1 cellular context compared by ENCODE assay signal in genomic region chr2:203238711-203239526, GRCh38.
TF ChIP-seq lines count a peak whose summit lies in the region.

A gene with protein sequence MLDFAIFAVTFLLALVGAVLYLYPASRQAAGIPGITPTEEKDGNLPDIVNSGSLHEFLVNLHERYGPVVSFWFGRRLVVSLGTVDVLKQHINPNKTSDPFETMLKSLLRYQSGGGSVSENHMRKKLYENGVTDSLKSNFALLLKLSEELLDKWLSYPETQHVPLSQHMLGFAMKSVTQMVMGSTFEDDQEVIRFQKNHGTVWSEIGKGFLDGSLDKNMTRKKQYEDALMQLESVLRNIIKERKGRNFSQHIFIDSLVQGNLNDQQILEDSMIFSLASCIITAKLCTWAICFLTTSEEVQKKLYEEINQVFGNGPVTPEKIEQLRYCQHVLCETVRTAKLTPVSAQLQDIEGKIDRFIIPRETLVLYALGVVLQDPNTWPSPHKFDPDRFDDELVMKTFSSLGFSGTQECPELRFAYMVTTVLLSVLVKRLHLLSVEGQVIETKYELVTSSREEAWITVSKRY (plus strand): TSS chr2:203239018. CDS start chr2:203239063, 45 bp downstream.

TF ChIP-seq in GM12878, 131 proteins besides CTCF, POLR2A, EP300 and RAD21 (continued from another document and continues in another):
- TF ChIP-seq TBL1XR1 (IDR thresholded peaks at IDR 0.05; ENCODE audit: low read depth, low read length) (no peak; the same call in 1 of the 2 replicates), MTA3 (IDR thresholded peaks at IDR 0.05; ENCODE audit: borderline replicate concordance, low read length) (no peak), CBFB (IDR thresholded peaks at IDR 0.05; ENCODE audit: low read depth) (peak; percentile 94), ETV6 (conservative IDR thresholded peaks at IDR 0.05 in 1 of 2, IDR thresholded peaks at IDR 0.05 in 1 of 2; ENCODE audit: borderline replicate concordance in 1 of 2, low read depth in 1 of 2) (peak in 1 of 2 experiments; percentile 25; a peak in 1 of 4 replicates), ZBTB33 (IDR thresholded peaks at IDR 0.05) (no peak), SPI1 (IDR thresholded peaks at IDR 0.05; ENCODE audit: borderline replicate concordance, insufficient read depth, low read depth, low read length) (no peak), SIX5 (IDR thresholded peaks at IDR 0.05; ENCODE audit: low read depth, low read length, severe bottlenecking) (peak; percentile 15), GABPA (IDR thresholded peaks at IDR 0.05; ENCODE audit: low read depth) (no peak), KLF5 (IDR thresholded peaks at IDR 0.05; ENCODE audit: partially characterized antibody) (peak; percentile 72), PAX8 (IDR thresholded peaks at IDR 0.05) (no peak), NR2F1 (conservative IDR thresholded peaks at IDR 0.05) (peak; percentile 80; the same call in 1 of the 2 replicates), ZNF217 (IDR thresholded peaks at IDR 0.05) (no peak), EGR1 (IDR thresholded peaks at IDR 0.05; ENCODE audit: borderline replicate concordance in 1 of 2, low read depth in 2 of 2, low read length in 2 of 2) (peak in 1 of 2 experiments; percentile 92; a peak in 2 of 3 replicates), CBX5 (IDR thresholded peaks at IDR 0.05; ENCODE audit: low read depth) (0 out of 2 replicates have a peak, but pooled peaks have one; percentile 90), ZNF384 (IDR thresholded peaks at IDR 0.05; ENCODE audit: borderline replicate concordance, low read depth, low read length) (no peak), TCF7 (IDR thresholded peaks at IDR 0.05; ENCODE audit: borderline replicate concordance) (no peak), NRF1 (conservative IDR thresholded peaks at IDR 0.05; ENCODE audit: low read depth, low read length) (no peak), STAT3 (IDR thresholded peaks at IDR 0.05; ENCODE audit: low read depth, low read length) (no peak), ZZZ3 (IDR thresholded peaks at IDR 0.05; ENCODE audit: control insufficient read depth, insufficient read length, low read depth) (no peak), NFYA (IDR thresholded peaks at IDR 0.05; ENCODE audit: borderline replicate concordance, low read depth, low read length) (no peak), MXI1 (IDR thresholded peaks at IDR 0.05; ENCODE audit: low read depth, low read length) (peak; percentile 78), SIN3A (IDR thresholded peaks at IDR 0.05; ENCODE audit: low read depth, low read length) (peak; percentile 57), KDM1A (IDR thresholded peaks at IDR 0.05; ENCODE audit: borderline replicate concordance) (no peak), SP1 (IDR thresholded peaks at IDR 0.05; ENCODE audit: low read depth, low read length) (peak; percentile 83), MTA2 (IDR thresholded peaks at IDR 0.05; ENCODE audit: low read depth) (no peak), SUPT20H (IDR thresholded peaks at IDR 0.05; ENCODE audit: borderline replicate concordance, control insufficient read depth, low read depth, low read length) (no peak), CHD2 (IDR thresholded peaks at IDR 0.05; ENCODE audit: borderline replicate concordance, low read depth, low read length) (peak; percentile 12; the same call in 1 of the 2 replicates), ZNF24 (IDR thresholded peaks at IDR 0.05) (no peak), CHD1 (IDR thresholded peaks at IDR 0.05; ENCODE audit: low read depth, low read length) (no peak), MEF2B (IDR thresholded peaks at IDR 0.05; ENCODE audit: partially characterized antibody, poor library complexity, severe bottlenecking) (peak; percentile 74), SMC3 (IDR thresholded peaks at IDR 0.05; ENCODE audit: borderline replicate concordance, low read length) (no peak; the same call in 1 of the 2 replicates), MEF2A (IDR thresholded peaks at IDR 0.05; ENCODE audit: insufficient read depth, low read depth, low read length) (peak; percentile 80), IRF4 (IDR thresholded peaks at IDR 0.05; ENCODE audit: low read depth, low read length) (no peak; the same call in 1 of the 2 replicates), SMARCA5 (IDR thresholded peaks at IDR 0.05) (peak; percentile 95), BMI1 (IDR thresholded peaks at IDR 0.05; ENCODE audit: borderline replicate concordance) (no peak), BCLAF1 (IDR thresholded peaks at IDR 0.05) (no peak), TCF3 (IDR thresholded peaks at IDR 0.05; ENCODE audit: borderline replicate concordance, insufficient read depth, low read depth, low read length) (peak; percentile 28; the same call in 1 of the 2 replicates), SKIL (IDR thresholded peaks at IDR 0.05; ENCODE audit: low read depth, poor library complexity, severe bottlenecking) (no peak), IKZF2 (IDR thresholded peaks at IDR 0.05) (peak; percentile 31 to 33; a peak in 1 of 4 replicates), CUX1 (IDR thresholded peaks at IDR 0.05; ENCODE audit: insufficient replicate concordance, low read depth, low read length) (peak; percentile 84), RELA (IDR thresholded peaks at IDR 0.05; ENCODE audit: borderline replicate concordance, partially characterized antibody) (peak; percentile 96)
- TF ChIP-seq, protein P1, sequence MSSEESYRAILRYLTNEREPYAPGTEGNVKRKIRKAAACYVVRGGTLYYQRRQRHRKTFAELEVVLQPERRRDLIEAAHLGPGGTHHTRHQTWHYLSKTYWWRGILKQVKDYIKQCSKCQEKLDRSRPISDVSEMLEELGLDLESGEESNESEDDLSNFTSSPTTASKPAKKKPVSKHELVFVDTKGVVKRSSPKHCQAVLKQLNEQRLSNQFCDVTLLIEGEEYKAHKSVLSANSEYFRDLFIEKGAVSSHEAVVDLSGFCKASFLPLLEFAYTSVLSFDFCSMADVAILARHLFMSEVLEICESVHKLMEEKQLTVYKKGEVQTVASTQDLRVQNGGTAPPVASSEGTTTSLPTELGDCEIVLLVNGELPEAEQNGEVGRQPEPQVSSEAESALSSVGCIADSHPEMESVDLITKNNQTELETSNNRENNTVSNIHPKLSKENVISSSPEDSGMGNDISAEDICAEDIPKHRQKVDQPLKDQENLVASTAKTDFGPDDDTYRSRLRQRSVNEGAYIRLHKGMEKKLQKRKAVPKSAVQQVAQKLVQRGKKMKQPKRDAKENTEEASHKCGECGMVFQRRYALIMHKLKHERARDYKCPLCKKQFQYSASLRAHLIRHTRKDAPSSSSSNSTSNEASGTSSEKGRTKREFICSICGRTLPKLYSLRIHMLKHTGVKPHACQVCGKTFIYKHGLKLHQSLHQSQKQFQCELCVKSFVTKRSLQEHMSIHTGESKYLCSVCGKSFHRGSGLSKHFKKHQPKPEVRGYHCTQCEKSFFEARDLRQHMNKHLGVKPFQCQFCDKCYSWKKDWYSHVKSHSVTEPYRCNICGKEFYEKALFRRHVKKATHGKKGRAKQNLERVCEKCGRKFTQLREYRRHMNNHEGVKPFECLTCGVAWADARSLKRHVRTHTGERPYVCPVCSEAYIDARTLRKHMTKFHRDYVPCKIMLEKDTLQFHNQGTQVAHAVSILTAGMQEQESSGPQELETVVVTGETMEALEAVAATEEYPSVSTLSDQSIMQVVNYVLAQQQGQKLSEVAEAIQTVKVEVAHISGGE (CRISPR knock-in tag; IDR thresholded peaks at IDR 0.05) = peak; percentile 66; the same call in 1 of the 2 replicates
- TF ChIP-seq, protein P2, sequence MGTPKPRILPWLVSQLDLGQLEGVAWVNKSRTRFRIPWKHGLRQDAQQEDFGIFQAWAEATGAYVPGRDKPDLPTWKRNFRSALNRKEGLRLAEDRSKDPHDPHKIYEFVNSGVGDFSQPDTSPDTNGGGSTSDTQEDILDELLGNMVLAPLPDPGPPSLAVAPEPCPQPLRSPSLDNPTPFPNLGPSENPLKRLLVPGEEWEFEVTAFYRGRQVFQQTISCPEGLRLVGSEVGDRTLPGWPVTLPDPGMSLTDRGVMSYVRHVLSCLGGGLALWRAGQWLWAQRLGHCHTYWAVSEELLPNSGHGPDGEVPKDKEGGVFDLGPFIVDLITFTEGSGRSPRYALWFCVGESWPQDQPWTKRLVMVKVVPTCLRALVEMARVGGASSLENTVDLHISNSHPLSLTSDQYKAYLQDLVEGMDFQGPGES (IDR thresholded peaks at IDR 0.05) = no peak
- TF ChIP-seq, protein P3, sequence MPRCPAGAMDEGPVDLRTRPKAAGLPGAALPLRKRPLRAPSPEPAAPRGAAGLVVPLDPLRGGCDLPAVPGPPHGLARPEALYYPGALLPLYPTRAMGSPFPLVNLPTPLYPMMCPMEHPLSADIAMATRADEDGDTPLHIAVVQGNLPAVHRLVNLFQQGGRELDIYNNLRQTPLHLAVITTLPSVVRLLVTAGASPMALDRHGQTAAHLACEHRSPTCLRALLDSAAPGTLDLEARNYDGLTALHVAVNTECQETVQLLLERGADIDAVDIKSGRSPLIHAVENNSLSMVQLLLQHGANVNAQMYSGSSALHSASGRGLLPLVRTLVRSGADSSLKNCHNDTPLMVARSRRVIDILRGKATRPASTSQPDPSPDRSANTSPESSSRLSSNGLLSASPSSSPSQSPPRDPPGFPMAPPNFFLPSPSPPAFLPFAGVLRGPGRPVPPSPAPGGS (IDR thresholded peaks at IDR 0.05; ENCODE audit: borderline replicate concordance, insufficient read depth, low read depth, low read length, poor library complexity, severe bottlenecking) = peak; percentile 51
